1 cellular context compared by ENCODE assay signal in genomic region chr9:121500165-121500478, GRCh38.
TF ChIP-seq lines count a peak whose summit lies in the region.

No MANE protein-coding gene starts in this region.

TF ChIP-seq in WTC11, 78 proteins besides CTCF, POLR2A, EP300 and RAD21 (continued from another document):
- TF ChIP-seq ATF1 (CRISPR knock-in tag; IDR thresholded peaks at IDR 0.05) = no peak
- TF ChIP-seq MLX (CRISPR knock-in tag; IDR thresholded peaks at IDR 0.05) = no peak
- no peak for TF ChIP-seq ZNF532 (CRISPR knock-in tag; IDR thresholded peaks at IDR 0.05; ENCODE audit: borderline replicate concordance)
- no peak for TF ChIP-seq SOX15 (CRISPR knock-in tag; IDR thresholded peaks at IDR 0.05)
